ENCODE assay signal across 2 cellular contexts in the genomic region with DNA sequence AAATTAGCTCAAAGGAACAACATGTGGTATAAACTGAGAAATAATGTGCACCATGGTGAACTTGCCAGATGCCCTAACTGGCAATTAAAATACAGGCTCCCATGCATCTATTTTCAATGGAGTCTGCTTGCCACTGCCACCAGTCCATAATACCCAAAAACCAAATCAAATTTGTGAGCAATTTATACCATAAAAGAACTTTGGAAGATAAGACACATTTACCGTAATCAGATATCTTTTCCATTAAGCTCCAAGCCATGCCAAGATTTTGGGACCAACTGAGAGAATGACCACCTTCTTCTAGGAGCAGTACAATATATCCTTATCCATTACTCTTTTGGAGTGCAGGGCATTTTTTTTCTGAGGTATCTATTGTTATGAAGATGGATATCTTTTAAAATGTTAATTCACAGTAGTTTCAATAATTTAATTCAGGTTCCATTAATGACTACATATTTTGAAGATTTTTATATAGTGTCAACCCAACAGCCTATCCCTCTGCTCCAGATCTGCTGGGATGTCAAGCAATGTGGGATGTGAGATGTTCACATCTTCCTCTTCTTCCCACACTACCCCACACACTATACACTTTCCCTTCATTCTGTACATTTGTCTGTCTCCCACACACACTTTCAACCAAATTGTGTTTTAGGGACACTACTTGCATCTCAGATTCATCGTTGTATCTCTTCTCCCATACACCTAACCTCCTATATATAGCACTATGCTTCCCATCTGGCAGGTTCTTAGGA.
A peak's percentile ranks its signal among the peaks of the same experiment; 100 is the strongest.
TF ChIP-seq lines count a peak whose summit lies in the region.

No MANE protein-coding gene starts in this region.

TF ChIP-seq in GM23338, 12 proteins besides CTCF, POLR2A, EP300 and RAD21:
- TF ChIP-seq, protein P1, sequence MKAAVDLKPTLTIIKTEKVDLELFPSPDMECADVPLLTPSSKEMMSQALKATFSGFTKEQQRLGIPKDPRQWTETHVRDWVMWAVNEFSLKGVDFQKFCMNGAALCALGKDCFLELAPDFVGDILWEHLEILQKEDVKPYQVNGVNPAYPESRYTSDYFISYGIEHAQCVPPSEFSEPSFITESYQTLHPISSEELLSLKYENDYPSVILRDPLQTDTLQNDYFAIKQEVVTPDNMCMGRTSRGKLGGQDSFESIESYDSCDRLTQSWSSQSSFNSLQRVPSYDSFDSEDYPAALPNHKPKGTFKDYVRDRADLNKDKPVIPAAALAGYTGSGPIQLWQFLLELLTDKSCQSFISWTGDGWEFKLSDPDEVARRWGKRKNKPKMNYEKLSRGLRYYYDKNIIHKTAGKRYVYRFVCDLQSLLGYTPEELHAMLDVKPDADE (IDR thresholded peaks at IDR 0.05) = no peak
- no peak for TF ChIP-seq ZNF331 (CRISPR knock-in tag; IDR thresholded peaks at IDR 0.05; ENCODE audit: low read depth)
- TF ChIP-seq NANOG (IDR thresholded peaks at IDR 0.05; ENCODE audit: borderline replicate concordance) = no peak
- no peak for TF ChIP-seq ZNF114 (CRISPR knock-in tag; IDR thresholded peaks at IDR 0.05)
- no peak for TF ChIP-seq POLR2AphosphoS5 (IDR thresholded peaks at IDR 0.05; ENCODE audit: low read depth)

TF ChIP-seq in SK-N-SH, 30 proteins besides CTCF, POLR2A, EP300 and RAD21 (continued from another document):
- TF ChIP-seq, protein P2, sequence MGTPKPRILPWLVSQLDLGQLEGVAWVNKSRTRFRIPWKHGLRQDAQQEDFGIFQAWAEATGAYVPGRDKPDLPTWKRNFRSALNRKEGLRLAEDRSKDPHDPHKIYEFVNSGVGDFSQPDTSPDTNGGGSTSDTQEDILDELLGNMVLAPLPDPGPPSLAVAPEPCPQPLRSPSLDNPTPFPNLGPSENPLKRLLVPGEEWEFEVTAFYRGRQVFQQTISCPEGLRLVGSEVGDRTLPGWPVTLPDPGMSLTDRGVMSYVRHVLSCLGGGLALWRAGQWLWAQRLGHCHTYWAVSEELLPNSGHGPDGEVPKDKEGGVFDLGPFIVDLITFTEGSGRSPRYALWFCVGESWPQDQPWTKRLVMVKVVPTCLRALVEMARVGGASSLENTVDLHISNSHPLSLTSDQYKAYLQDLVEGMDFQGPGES (IDR thresholded peaks at IDR 0.05; ENCODE audit: low read depth, low read length) = 0 out of 2 replicates have a peak, but pooled peaks have one; percentile 13
- TF ChIP-seq, protein P3, sequence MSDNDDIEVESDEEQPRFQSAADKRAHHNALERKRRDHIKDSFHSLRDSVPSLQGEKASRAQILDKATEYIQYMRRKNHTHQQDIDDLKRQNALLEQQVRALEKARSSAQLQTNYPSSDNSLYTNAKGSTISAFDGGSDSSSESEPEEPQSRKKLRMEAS (IDR thresholded peaks at IDR 0.05; ENCODE audit: low read depth) = no peak
- TF ChIP-seq, protein P4, sequence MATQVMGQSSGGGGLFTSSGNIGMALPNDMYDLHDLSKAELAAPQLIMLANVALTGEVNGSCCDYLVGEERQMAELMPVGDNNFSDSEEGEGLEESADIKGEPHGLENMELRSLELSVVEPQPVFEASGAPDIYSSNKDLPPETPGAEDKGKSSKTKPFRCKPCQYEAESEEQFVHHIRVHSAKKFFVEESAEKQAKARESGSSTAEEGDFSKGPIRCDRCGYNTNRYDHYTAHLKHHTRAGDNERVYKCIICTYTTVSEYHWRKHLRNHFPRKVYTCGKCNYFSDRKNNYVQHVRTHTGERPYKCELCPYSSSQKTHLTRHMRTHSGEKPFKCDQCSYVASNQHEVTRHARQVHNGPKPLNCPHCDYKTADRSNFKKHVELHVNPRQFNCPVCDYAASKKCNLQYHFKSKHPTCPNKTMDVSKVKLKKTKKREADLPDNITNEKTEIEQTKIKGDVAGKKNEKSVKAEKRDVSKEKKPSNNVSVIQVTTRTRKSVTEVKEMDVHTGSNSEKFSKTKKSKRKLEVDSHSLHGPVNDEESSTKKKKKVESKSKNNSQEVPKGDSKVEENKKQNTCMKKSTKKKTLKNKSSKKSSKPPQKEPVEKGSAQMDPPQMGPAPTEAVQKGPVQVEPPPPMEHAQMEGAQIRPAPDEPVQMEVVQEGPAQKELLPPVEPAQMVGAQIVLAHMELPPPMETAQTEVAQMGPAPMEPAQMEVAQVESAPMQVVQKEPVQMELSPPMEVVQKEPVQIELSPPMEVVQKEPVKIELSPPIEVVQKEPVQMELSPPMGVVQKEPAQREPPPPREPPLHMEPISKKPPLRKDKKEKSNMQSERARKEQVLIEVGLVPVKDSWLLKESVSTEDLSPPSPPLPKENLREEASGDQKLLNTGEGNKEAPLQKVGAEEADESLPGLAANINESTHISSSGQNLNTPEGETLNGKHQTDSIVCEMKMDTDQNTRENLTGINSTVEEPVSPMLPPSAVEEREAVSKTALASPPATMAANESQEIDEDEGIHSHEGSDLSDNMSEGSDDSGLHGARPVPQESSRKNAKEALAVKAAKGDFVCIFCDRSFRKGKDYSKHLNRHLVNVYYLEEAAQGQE (IDR thresholded peaks at IDR 0.05; ENCODE audit: low read depth, low read length) = no peak
- TF ChIP-seq TAF1 (IDR thresholded peaks at IDR 0.05; ENCODE audit: borderline replicate concordance, low read depth, low read length) (no peak), NFIC (IDR thresholded peaks at IDR 0.05; ENCODE audit: borderline replicate concordance) (no peak), RCOR1 (IDR thresholded peaks at IDR 0.05; ENCODE audit: low read length) (peak; percentile 97), CHD2 (IDR thresholded peaks at IDR 0.05; ENCODE audit: low read length, partially characterized antibody) (peak; percentile 76), FOXJ3 (CRISPR knock-in tag; IDR thresholded peaks at IDR 0.05) (peak; percentile 87), GATA2 (CRISPR knock-in tag; IDR thresholded peaks at IDR 0.05) (peak; percentile 97), MXI1 (IDR thresholded peaks at IDR 0.05; ENCODE audit: low read depth, low read length) (peak; percentile 70; the same call in 1 of the 2 replicates), GABPA (IDR thresholded peaks at IDR 0.05; ENCODE audit: low read depth) (no peak), NRF1 (IDR thresholded peaks at IDR 0.05; ENCODE audit: low read depth, low read length) (no peak), FOXM1 (IDR thresholded peaks at IDR 0.05; ENCODE audit: low read depth) (0 out of 2 replicates have a peak, but pooled peaks have one; percentile 25), POLR2AphosphoS5 (IDR thresholded peaks at IDR 0.05; ENCODE audit: low read depth, low read length) (0 out of 2 replicates have a peak, but pooled peaks have one; percentile 13), TCF12 (IDR thresholded peaks at IDR 0.05) (peak; percentile 63)
- TF ChIP-seq, protein P5, sequence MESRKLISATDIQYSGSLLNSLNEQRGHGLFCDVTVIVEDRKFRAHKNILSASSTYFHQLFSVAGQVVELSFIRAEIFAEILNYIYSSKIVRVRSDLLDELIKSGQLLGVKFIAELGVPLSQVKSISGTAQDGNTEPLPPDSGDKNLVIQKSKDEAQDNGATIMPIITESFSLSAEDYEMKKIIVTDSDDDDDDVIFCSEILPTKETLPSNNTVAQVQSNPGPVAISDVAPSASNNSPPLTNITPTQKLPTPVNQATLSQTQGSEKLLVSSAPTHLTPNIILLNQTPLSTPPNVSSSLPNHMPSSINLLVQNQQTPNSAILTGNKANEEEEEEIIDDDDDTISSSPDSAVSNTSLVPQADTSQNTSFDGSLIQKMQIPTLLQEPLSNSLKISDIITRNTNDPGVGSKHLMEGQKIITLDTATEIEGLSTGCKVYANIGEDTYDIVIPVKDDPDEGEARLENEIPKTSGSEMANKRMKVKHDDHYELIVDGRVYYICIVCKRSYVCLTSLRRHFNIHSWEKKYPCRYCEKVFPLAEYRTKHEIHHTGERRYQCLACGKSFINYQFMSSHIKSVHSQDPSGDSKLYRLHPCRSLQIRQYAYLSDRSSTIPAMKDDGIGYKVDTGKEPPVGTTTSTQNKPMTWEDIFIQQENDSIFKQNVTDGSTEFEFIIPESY (IDR thresholded peaks at IDR 0.05; ENCODE audit: borderline replicate concordance, low read depth) = no peak
